In genomic region chr13:27599096-27599495, GRCh38 we compare ENCODE assay signal across 20 cellular contexts.
"Had no signal": no experiment of that assay in that cellular context is flagged by ENCODE, and none has a peak within 500 bp of the region (broad histone marks: within the 10 kb centered on the region; RNA-seq: fewer than 3 reads in every experiment).

No MANE protein-coding gene starts in this region.

- H3K36me3 ChIP-seq: brain microvascular endothelial cell, cardiac muscle cell, MG63, WERI-Rb-1 had no signal

- ATAC-seq: activated CD4-positive, alpha-beta T cell treated with anti-CD3 and anti-CD28 coated beads for 36 hours had no signal

- H3K27me3 ChIP-seq: brain microvascular endothelial cell, cardiac muscle cell, MG63 had no signal

- H3K9ac ChIP-seq: SK-N-SH had no signal

- H3K27ac ChIP-seq: cardiac muscle cell, WERI-Rb-1 had no signal

- H3K4me3 ChIP-seq: cardiac muscle cell, MG63 had no signal

- DNase-seq: activated CD4-positive, alpha-beta memory T cell treated with anti-CD3 and anti-CD28 coated beads, Interleukin-2, amount 10 ng/mL, durations not matched to agents 7 days and 5 days; activated CD4-positive, alpha-beta T cell treated with anti-CD3 and anti-CD28 coated beads for 36 hours; activated CD4-positive, alpha-beta T cell treated with anti-CD3 and anti-CD28 coated beads, Interleukin-2, amount 50 U/mL, for 1 hour; activated gamma-delta T cell; activated naive CD4-positive, alpha-beta T cell treated with anti-CD3 and anti-CD28 coated beads for 36 hours; activated T-cell treated with anti-CD3 and anti-CD28 coated beads for 4 hours; activated T-cell treated with anti-CD3 and anti-CD28 coated beads, Interleukin-2, amount 50 U/mL, for 48 hours; amygdala; MG63; MV-4-11; NCI-H1092 treated with DMSO at 0.1 percent for 48 hours; NCI-H1417 treated with DMSO at 0.1 percent for 48 hours; NCI-H1694; NCI-H2029 treated with DMSO at 0.1 percent for 48 hours; NCI-H524; SHP77 treated with DMSO at 0.1 percent for 48 hours; SK-N-SH; WERI-Rb-1 had no signal

- H3K9me3 ChIP-seq: MG63, SK-N-SH had no signal
